ENCODE assay signal across 28 cellular contexts in genomic region chr7:97858221-97858620, GRCh38.
"Had no signal": no experiment of that assay in that cellular context is flagged by ENCODE, and none has a peak within 500 bp of the region (broad histone marks: within the 10 kb centered on the region; RNA-seq: fewer than 3 reads in every experiment).

No MANE protein-coding gene starts in this region.

- H3K79me2 ChIP-seq: parathyroid adenoma had no signal

- FAIRE-seq: astrocyte, islet of Langerhans had no signal

- H3K4me2 ChIP-seq: smooth muscle cell had no signal

- H2AFZ ChIP-seq: parathyroid adenoma had no signal

- H3K9ac ChIP-seq: parathyroid adenoma had no signal

- H3K9me3 ChIP-seq: gastrocnemius medialis, left lung, lower lobe of right lung, right atrium auricular region, stomach, thyroid gland had no signal

- H3K36me3 ChIP-seq: brain microvascular endothelial cell, gastrocnemius medialis had no signal

- DNase-seq: activated CD4-positive, alpha-beta memory T cell treated with anti-CD3 and anti-CD28 coated beads for 36 hours; activated CD4-positive, alpha-beta T cell treated with anti-CD3 and anti-CD28 coated beads, Interleukin-2, amount 10 ng/mL, durations not matched to agents 24 days and 14 days; activated CD4-positive, CD25-positive, alpha-beta regulatory T cell treated with anti-CD3 and anti-CD28 coated beads, Interleukin-2, amount 50 U/mL, for 72 hours; activated CD8-positive, alpha-beta memory T cell treated with anti-CD3 and anti-CD28 coated beads, Interleukin-2, amount 50 U/mL, for 4 hours; activated gamma-delta T cell treated with Interleukin-2 at 50 U/mL for 16 hours; activated naive CD4-positive, alpha-beta T cell treated with anti-CD3 and anti-CD28 coated beads, Interleukin-2, amount 50 U/mL, for 16 hours; activated T-cell treated with anti-CD3 and anti-CD28 coated beads, Interleukin-2, amount 50 U/mL, for 24 hours; amniotic stem cell; brain microvascular endothelial cell; cortex of kidney; effector memory CD8-positive, alpha-beta T cell; erythroblast; gastrocnemius medialis; glutamatergic neuron; left lung; lower lobe of right lung; mesenchymal stem cell; naive thymus-derived CD8-positive, alpha-beta T cell; occipital lobe; stimulated activated CD4-positive, alpha-beta T cell treated with anti-CD3 and anti-CD28 coated beads, Interleukin-1b, Interleukin-23, amount 100 ng/mL, for 48 hours; stimulated activated naive B cell treated with anti-CD40 and anti-IgM and Interleukin-4, amounts not matched to agents 10 μg/mL and 1 μg/mL and 100 μg/mL, for 72 hours; stomach; thyroid gland had no signal

- H3K4me3 ChIP-seq: gastrocnemius medialis, left lung, lower lobe of right lung, right atrium auricular region, smooth muscle cell, stomach, thyroid gland had no signal

- H3K27ac ChIP-seq: brain microvascular endothelial cell, gastrocnemius medialis, left lung, lower lobe of right lung, parathyroid adenoma, right atrium auricular region, stomach, thyroid gland had no signal

- ATAC-seq: effector memory CD8-positive, alpha-beta T cell; gastrocnemius medialis; left lung; lower lobe of right lung; naive thymus-derived CD8-positive, alpha-beta T cell; stimulated activated naive B cell treated with anti-CD40 and anti-IgM and Interleukin-4, amounts not matched to agents 10 μg/mL and 1 μg/mL and 100 μg/mL, for 72 hours had no signal

- H3K4me1 ChIP-seq: gastrocnemius medialis, left lung, lower lobe of right lung, parathyroid adenoma, right atrium auricular region, stomach, thyroid gland had no signal

- H3K27me3 ChIP-seq: brain microvascular endothelial cell, gastrocnemius medialis, left lung, right atrium auricular region, stomach, thyroid gland had no signal
